In genomic region chr2:26914963-26915310, GRCh38 we compare ENCODE assay signal across 23 cellular contexts.
"Had no signal": no experiment of that assay in that cellular context is flagged by ENCODE, and none has a peak within 500 bp of the region (broad histone marks: within the 10 kb centered on the region; RNA-seq: fewer than 3 reads in every experiment).

No MANE protein-coding gene starts in this region.

- H3K27ac Mint-ChIP-seq: activated CD8-positive, alpha-beta T cell treated with anti-CD3 and anti-CD28 coated beads, Interleukin-2, amount 10 ng/mL, durations not matched to agents 7 days and 5 days; activated naive CD8-positive, alpha-beta T cell treated with anti-CD3 and anti-CD28 coated beads, Interleukin-2, amount 10 ng/mL, durations not matched to agents 7 days and 5 days; T-helper 1 cell treated with Interleukin-12 subunit alpha and Interleukin-12 subunit beta and Interleukin-4 antibody, amounts not matched to agents 30 μg/mL and 1 μg/mL, for 36 hours; WTC11 had no signal

- H3K36me3 Mint-ChIP-seq: activated naive CD8-positive, alpha-beta T cell treated with anti-CD3 and anti-CD28 coated beads, Interleukin-2, amount 10 ng/mL, durations not matched to agents 7 days and 5 days; WTC11 had no signal

- ATAC-seq: activated CD8-positive, alpha-beta T cell treated with anti-CD3 and anti-CD28 coated beads, Interleukin-2, amount 10 ng/mL, durations not matched to agents 7 days and 5 days had no signal

- H3K4me1 ChIP-seq: adrenal gland, breast epithelium had no signal

- H3K4me3 ChIP-seq: adrenal gland, breast epithelium had no signal

- H3K4me1 Mint-ChIP-seq: activated naive CD8-positive, alpha-beta T cell treated with anti-CD3 and anti-CD28 coated beads, Interleukin-2, amount 10 ng/mL, durations not matched to agents 7 days and 5 days had no signal

- H3K4me2 ChIP-seq: KMS-11 had no signal

- H3K27ac ChIP-seq: adrenal gland, breast epithelium, KMS-11 had no signal

- H3K9ac ChIP-seq: KMS-11 had no signal

- H3K4me3 Mint-ChIP-seq: activated CD8-positive, alpha-beta T cell treated with anti-CD3 and anti-CD28 coated beads, Interleukin-2, amount 10 ng/mL, durations not matched to agents 7 days and 5 days; activated naive CD8-positive, alpha-beta T cell treated with anti-CD3 and anti-CD28 coated beads, Interleukin-2, amount 10 ng/mL, durations not matched to agents 7 days and 5 days; T-helper 1 cell treated with Interleukin-12 subunit alpha and Interleukin-12 subunit beta and Interleukin-4 antibody, amounts not matched to agents 30 μg/mL and 1 μg/mL, for 36 hours; WTC11 had no signal

- H3K9me3 Mint-ChIP-seq: activated naive CD8-positive, alpha-beta T cell treated with anti-CD3 and anti-CD28 coated beads, Interleukin-2, amount 10 ng/mL, durations not matched to agents 7 days and 5 days; T-helper 1 cell treated with Interleukin-12 subunit alpha and Interleukin-12 subunit beta and Interleukin-4 antibody, amounts not matched to agents 30 μg/mL and 1 μg/mL, for 36 hours; WTC11 had no signal

- H3K36me3 ChIP-seq: adrenal gland, breast epithelium had no signal

- H3K9me3 ChIP-seq: adrenal gland, breast epithelium had no signal

- DNase-seq: activated CD4-positive, alpha-beta T cell treated with anti-CD3 and anti-CD28 coated beads for 48 hours; activated CD4-positive, alpha-beta T cell treated with anti-CD3 and anti-CD28 coated beads, Interleukin-2, amount 50 U/mL, for 4 hours; activated CD4-positive, CD25-positive, alpha-beta regulatory T cell treated with anti-CD3 and anti-CD28 coated beads, Interleukin-2, amount 50 U/mL, for 72 hours; activated CD8-positive, alpha-beta memory T cell treated with anti-CD3 and anti-CD28 coated beads, Interleukin-2, amount 50 U/mL, for 48 hours; activated CD8-positive, alpha-beta T cell treated with anti-CD3 and anti-CD28 coated beads, Interleukin-2, amount 10 ng/mL, durations not matched to agents 7 days and 5 days; activated naive CD4-positive, alpha-beta T cell treated with anti-CD3 and anti-CD28 coated beads, Interleukin-2, amount 50 U/mL, for 16 hours; activated naive CD8-positive, alpha-beta T cell treated with anti-CD3 and anti-CD28 coated beads, Interleukin-2, amount 10 ng/mL, durations not matched to agents 7 days and 5 days; activated T-cell treated with anti-CD3 and anti-CD28 coated beads, Interleukin-2, amount 50 U/mL, for 1 hour; adrenal gland; anterior cingulate cortex; NCI-H1092; NCI-H1417 treated with DMSO at 0.1 percent for 48 hours; NCI-H1694 treated with DMSO at 0.1 percent for 48 hours; NCI-H2029 treated with DMSO at 0.1 percent for 48 hours; NCI-H345; NCI-H510A; NCI-H69; NK-92 treated with Interleukin-12 subunit alpha and Interleukin-12 subunit beta, amount 100 ng/mL, for 24 hours; SHP77 treated with DMSO at 0.1 percent for 48 hours had no signal
